21 cellular contexts compared by ENCODE assay signal in genomic region chr14:72054929-72055328, GRCh38.
A peak's percentile ranks its signal among the peaks of the same experiment; 100 is the strongest.
DNase-seq lines count a peak whose midpoint lies in the region; ATAC-seq, FAIRE-seq and TF ChIP-seq lines count a peak whose summit lies in the region.
"Had no signal": no experiment of that assay in that cellular context is flagged by ENCODE, and none has a peak within 500 bp of the region (broad histone marks: within the 10 kb centered on the region; RNA-seq: fewer than 3 reads in every experiment).

No MANE protein-coding gene starts in this region.

- H2AFZ ChIP-seq in GM12878 (ENCODE audit: control insufficient read depth, low read depth, low read length), result no peak overlapping the region

- peaks cover 0 to 12% (median 5%) of the 10 kb centered on the region in 4 donors for H3K4me1 Mint-ChIP-seq in CD4-positive, CD25-positive, alpha-beta regulatory T cell

- H3K27ac ChIP-seq in CD4-positive, CD25-positive, alpha-beta regulatory T cell (ENCODE audit: insufficient read depth, low read length, poor library complexity, severe bottlenecking), result no peak overlapping the region
- H3K27ac ChIP-seq in GM12878 (ENCODE audit: control insufficient read depth, insufficient read depth), result no peak overlapping the region
- H3K27ac ChIP-seq: C4-2B, RWPE1 had no signal

- 3% methylated on average over 4 of the region's 4 CpGs for WGBS in GM12878 (ENCODE audit: insufficient coverage, insufficient replicate concordance, low lambda C conversion rate, missing lambda C conversion rate)

- no peaks in the 10 kb centered on the region for H3K27me3 ChIP-seq in CD4-positive, CD25-positive, alpha-beta regulatory T cell (ENCODE audit: control insufficient read depth, insufficient read depth, low read length)
- H3K27me3 ChIP-seq in GM12878 (replicated peaks in 1 of 2; ENCODE audit: control insufficient read depth in 2 of 2, insufficient read depth in 2 of 2, low read length in 1 of 2), result no peaks in the 10 kb centered on the region
- H3K27me3 ChIP-seq: MG63 had no signal

- POLR2A ChIA-PET in GM12878 (lab: Charles Lee), result interaction anchor here (1.0 kb wide), 1 partner anchor 12 kb away, joined by 3 read pairs; no protein-coding TSS in a partner anchor

- no TSS peak for BruUV-seq in GM12878 (replicated peaks; lab: Mats Ljungman, UMichigan)

- no peaks in the 10 kb centered on the region for H3K36me3 ChIP-seq in CD4-positive, CD25-positive, alpha-beta regulatory T cell (ENCODE audit: control insufficient read depth, insufficient read depth, low read length)
- no peaks in the 10 kb centered on the region for H3K36me3 ChIP-seq in GM12878 (ENCODE audit: control insufficient read depth in 2 of 2, insufficient read depth in 2 of 2, low read length in 1 of 2)
- H3K36me3 ChIP-seq: MG63 had no signal

- SMC1A ChIA-PET in GM12878 (lab: Charles Lee; ENCODE audit: uncharacterized antibody, unreplicated experiment), result interaction anchor here (1.1 to 2.2 kb wide), 4 partner anchors 10 to 365 kb away, joined by 3 to 13 read pairs (median 4); no protein-coding TSS in a partner anchor

- no peak for ATAC-seq in CD4-positive, CD25-positive, alpha-beta regulatory T cell (ENCODE audit: low read depth in 2 of 2)
- ATAC-seq in GM12878, result peak; percentile 76
- no peak for ATAC-seq in GM18870 (IDR thresholded peaks at IDR 0.05; ENCODE audit: unreplicated experiment)
- no peak for ATAC-seq in HG03280 (IDR thresholded peaks at IDR 0.05; ENCODE audit: unreplicated experiment)
- ATAC-seq: SK-N-SH treated with all-trans-retinoic acid at 6 μM for 48 hours had no signal

- H3K27me3 Mint-ChIP-seq in CD4-positive, CD25-positive, alpha-beta regulatory T cell, result no peaks in the 10 kb centered on the region

- H3K79me2 ChIP-seq in GM12878 (ENCODE audit: control insufficient read depth, insufficient read depth, low read length), result no peaks in the 10 kb centered on the region

- no peaks in the 10 kb centered on the region for H3K9me3 ChIP-seq in CD4-positive, CD25-positive, alpha-beta regulatory T cell (ENCODE audit: control insufficient read depth in 2 of 2, low read length in 2 of 2)
- no peaks in the 10 kb centered on the region for H3K9me3 ChIP-seq in GM12878 (replicated peaks; ENCODE audit: control insufficient read depth, insufficient read depth, low read length)
- H3K9me3 ChIP-seq: MG63 had no signal

- H3K36me3 Mint-ChIP-seq in CD4-positive, CD25-positive, alpha-beta regulatory T cell, result no peaks in the 10 kb centered on the region

- peak overlapping the region in 2 of 3 donors; percentile 39 to 85 for H3K27ac Mint-ChIP-seq in CD4-positive, CD25-positive, alpha-beta regulatory T cell

- DNase-seq in CD4-positive, CD25-positive, alpha-beta regulatory T cell, result peak in 1 of 3 donors; percentile 8
- no peak for DNase-seq in HTR-8/SVneo (ENCODE audit: insufficient read length, low spot score)
- peak; percentile 46 for DNase-seq in OCI-M1 (lab: John Stamatoyannopoulos, UW)
- no peak for DNase-seq in GM12878 (ENCODE audit: low read depth, low spot score)
- no peak for DNase-seq in inferior parietal cortex (ENCODE audit: extremely low spot score)
- no peak for DNase-seq in NCI-H146 (lab: John Stamatoyannopoulos, UW)
- DNase-seq: GDM1, Karpas-422, MG63, NCI-H1092 treated with DMSO at 0.1 percent for 48 hours, NCI-H1436 treated with DMSO at 0.1 percent for 48 hours, NCI-H2029, NCI-H2227 treated with DMSO at 0.1 percent for 48 hours, NCI-H510A treated with DMSO at 0.1 percent for 48 hours, NCI-H748 treated with DMSO at 0.1 percent for 48 hours, SHP77 treated with DMSO at 0.1 percent for 48 hours had no signal

- peak overlapping the region in 1 of 4 donors; percentile 17 for H3K4me3 Mint-ChIP-seq in CD4-positive, CD25-positive, alpha-beta regulatory T cell

- no peak for TF ChIP-seq POLR2A in GM12878 (IDR thresholded peaks at IDR 0.05; ENCODE audit: low read depth, low read length)

- H3K9me3 Mint-ChIP-seq in CD4-positive, CD25-positive, alpha-beta regulatory T cell, result no peaks in the 10 kb centered on the region

- H3K4me2 ChIP-seq in GM12878 (ENCODE audit: control insufficient read depth, insufficient read depth), result no peak overlapping the region

- no peaks in the 10 kb centered on the region for H3K4me1 ChIP-seq in CD4-positive, CD25-positive, alpha-beta regulatory T cell (ENCODE audit: control insufficient read depth, insufficient read depth, low read length, poor library complexity, severe bottlenecking)
- H3K4me1 ChIP-seq in GM12878 (ENCODE audit: control insufficient read depth, insufficient read depth, low read length), result no peaks in the 10 kb centered on the region

- CTCF ChIA-PET in GM12878 (lab: Yijun Ruan, JAX), result interaction anchor here (0.6 kb wide), 1 partner anchor 32 kb away, joined by 3 read pairs; no protein-coding TSS in a partner anchor

- no peak for TF ChIP-seq RAD21 in GM12878 (IDR thresholded peaks at IDR 0.05; ENCODE audit: insufficient read depth, low read depth, low read length)

- H3K9ac ChIP-seq in GM12878 (ENCODE audit: control insufficient read depth, insufficient read depth, low read length), result no peak overlapping the region

- no peaks in the 10 kb centered on the region for H4K20me1 ChIP-seq in GM12878 (ENCODE audit: control insufficient read depth, insufficient read depth)

- FAIRE-seq in HTR-8/SVneo (lab: Jason Lieb, UNC), result peak; percentile 57
- FAIRE-seq in GM12878 (lab: Jason Lieb, UNC), result no peak

- RAD21 ChIA-PET in GM12878 (lab: Charles Lee; ENCODE audit: unreplicated experiment), result no interaction called here

- no peak overlapping the region for H3K4me3 ChIP-seq in CD4-positive, CD25-positive, alpha-beta regulatory T cell (ENCODE audit: low read depth, low read length)
- H3K4me3 ChIP-seq in GM12878, result no peak overlapping the region
- H3K4me3 ChIP-seq: MG63 had no signal

- in situ Hi-C loops in GM12878 (cut with MboI), result no loop called here

- no peak for TF ChIP-seq CTCF in GM12878 (IDR thresholded peaks at IDR 0.05 in 2 of 3, conservative IDR thresholded peaks at IDR 0.05 in 1 of 3; ENCODE audit: control insufficient read depth in 2 of 3, extremely low read depth in 1 of 3, insufficient read depth in 1 of 3, low read depth in 3 of 3, low read length in 3 of 3)

- TF ChIP-seq EP300 in GM12878 (IDR thresholded peaks at IDR 0.05; ENCODE audit: borderline replicate concordance in 1 of 2, control insufficient read depth in 1 of 2, low read depth in 2 of 2, low read length in 2 of 2), result no peak

- intact Hi-C loops in GM12878 (cut with micrococcal nuclease; ENCODE audit: unreplicated experiment), result no loop called here

TF ChIP-seq in GM12878, 131 proteins besides CTCF, POLR2A, EP300 and RAD21:
- TF ChIP-seq BHLHE40 (IDR thresholded peaks at IDR 0.05; ENCODE audit: borderline replicate concordance in 1 of 2, low read depth in 2 of 2, low read length in 1 of 2) (peak; percentile 64 to 80), EED (IDR thresholded peaks at IDR 0.05; ENCODE audit: low read depth) (peak; percentile 53; the same call in 1 of the 2 replicates), FOS (IDR thresholded peaks at IDR 0.05; ENCODE audit: borderline replicate concordance, extremely low read depth, insufficient read length) (no peak), SIN3A (IDR thresholded peaks at IDR 0.05; ENCODE audit: low read depth, low read length) (no peak), RUNX3 (IDR thresholded peaks at IDR 0.05; ENCODE audit: low read length) (peak; percentile 45; the same call in 1 of the 2 replicates), ETV6 (conservative IDR thresholded peaks at IDR 0.05 in 1 of 2, IDR thresholded peaks at IDR 0.05 in 1 of 2; ENCODE audit: borderline replicate concordance in 1 of 2, low read depth in 1 of 2) (peak in 1 of 2 experiments; percentile 62; a peak in 2 of 4 replicates), IKZF1 (conservative IDR thresholded peaks at IDR 0.05) (0 out of 2 replicates have a peak, but pooled peaks have one; percentile 27)
